In the genomic region with DNA sequence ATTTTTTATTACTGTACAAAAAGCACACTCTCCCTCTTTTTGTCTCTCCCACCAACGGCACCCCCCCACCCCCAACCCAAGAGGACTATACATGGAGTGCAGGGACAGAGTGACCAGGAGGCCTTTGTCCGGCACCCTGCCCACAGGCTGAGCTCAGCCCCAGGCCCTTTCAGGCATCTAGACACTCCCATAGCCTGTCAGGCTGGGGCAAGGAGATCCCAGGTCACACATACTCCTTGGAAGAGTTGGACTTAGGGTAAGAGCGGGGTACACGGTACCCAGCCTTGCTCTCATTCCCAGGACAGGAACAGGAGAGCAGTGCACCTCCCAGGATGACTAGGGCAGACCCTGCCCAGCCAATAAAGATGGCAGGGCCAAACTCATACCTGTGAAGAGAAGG, we compare ENCODE assay signal across 11 cellular contexts. TPM values are rescaled to one million over a fixed set of nuclear protein-coding genes. Genes with fewer than 3 reads are reported as not detected.
DNase-seq lines count a peak whose midpoint lies in the region; FAIRE-seq and TF ChIP-seq lines count a peak whose summit lies in the region.
"Had no signal": no experiment of that assay in that cellular context is flagged by ENCODE, and none has a peak within 500 bp of the region (broad histone marks: within the 10 kb centered on the region; RNA-seq: fewer than 3 reads in every experiment).

No MANE protein-coding gene starts in this region.

- no peak for FAIRE-seq in HTR-8/SVneo (lab: Jason Lieb, UNC)
- FAIRE-seq: TTC549 had no signal

- H3K4me1 ChIP-seq in HUES48 (ENCODE audit: control insufficient read depth, insufficient read depth, low read length) (peaks cover 14% of the 10 kb centered on the region; the same call in 1 of the 2 replicates), mammary epithelial cell (ENCODE audit: insufficient read depth, low read length) (peaks cover 43% of the 10 kb centered on the region), mesendoderm (ENCODE audit: control insufficient read depth, low read depth, low read length) (peaks cover 5% of the 10 kb centered on the region)

- no peak overlapping the region for H3K4me3 Mint-ChIP-seq in activated naive CD4-positive, alpha-beta T cell treated with anti-CD3 and anti-CD28 coated beads for 36 hours

- intact Hi-C loops in mammary epithelial cell (cut with micrococcal nuclease) = no loop called here
- intact Hi-C loops in activated naive CD4-positive, alpha-beta T cell treated with anti-CD3 and anti-CD28 coated beads for 36 hours (cut with micrococcal nuclease) = no loop called here

- no peak overlapping the region for H3K18ac ChIP-seq in mesendoderm (ENCODE audit: low read length)

- no peaks in the 10 kb centered on the region for H3K9me3 Mint-ChIP-seq in activated naive CD4-positive, alpha-beta T cell treated with anti-CD3 and anti-CD28 coated beads for 36 hours

- peaks cover 25% of the 10 kb centered on the region for H3K4me1 Mint-ChIP-seq in activated naive CD4-positive, alpha-beta T cell treated with anti-CD3 and anti-CD28 coated beads for 36 hours (ENCODE audit: low read depth)

- H3K4me3 ChIP-seq in HUES48 (ENCODE audit: low read depth, low read length) (peak overlapping the region; percentile 91), mammary epithelial cell (replicated peaks in 1 of 3; ENCODE audit: insufficient read depth in 1 of 3, low read depth in 2 of 3, low read length in 3 of 3) (no peak overlapping the region), mesendoderm (ENCODE audit: low read length) (no peak overlapping the region)

- H4K8ac ChIP-seq in mesendoderm (ENCODE audit: low read depth, low read length) = no peak overlapping the region

- H3K9ac ChIP-seq in HUES48 (ENCODE audit: low read depth, low read length) (peak overlapping the region; percentile 99; the same call in 1 of the 2 replicates), mammary epithelial cell (ENCODE audit: insufficient read depth, low read length) (no peak overlapping the region), mesendoderm (ENCODE audit: low read length) (peak overlapping the region; percentile 96)

- H3K27ac Mint-ChIP-seq in activated naive CD4-positive, alpha-beta T cell treated with anti-CD3 and anti-CD28 coated beads for 36 hours = no peak overlapping the region

- BruUV-seq in mammary epithelial cell (replicated peaks; lab: Mats Ljungman, UMichigan) = no TSS peak

- WGBS in mammary epithelial cell (ENCODE audit: low coverage, missing lambda C conversion rate) = 42% methylated on average over 2 of the region's 4 CpGs
- WGBS in mesendoderm (ENCODE audit: extremely low coverage, insufficient coverage, low lambda C conversion rate) = no CpG with 5 or more reads among the region's 4 CpGs

- H3K36me3 Mint-ChIP-seq in activated naive CD4-positive, alpha-beta T cell treated with anti-CD3 and anti-CD28 coated beads for 36 hours (ENCODE audit: low read depth) = peaks cover 20% of the 10 kb centered on the region

- H3K79me2 ChIP-seq in mammary epithelial cell (ENCODE audit: insufficient read depth, low read length) (no peaks in the 10 kb centered on the region), mesendoderm (ENCODE audit: control insufficient read depth, insufficient read depth, low read length) (peaks cover 25% of the 10 kb centered on the region)

- H3K79me1 ChIP-seq in mesendoderm (ENCODE audit: low read length) = peaks cover 9% of the 10 kb centered on the region

- peaks cover 21% of the 10 kb centered on the region for H3K27me3 Mint-ChIP-seq in activated naive CD4-positive, alpha-beta T cell treated with anti-CD3 and anti-CD28 coated beads for 36 hours (ENCODE audit: low read depth)

- H2AFZ ChIP-seq in mammary epithelial cell (ENCODE audit: low read depth, low read length) = no peak overlapping the region

- H3K23ac ChIP-seq in mesendoderm (ENCODE audit: low read length) = peak overlapping the region; percentile 68

- H3K4ac ChIP-seq in mesendoderm (ENCODE audit: low read depth, low read length) = no peak overlapping the region

- H2BK15ac ChIP-seq in mesendoderm (replicated peaks; ENCODE audit: low read depth) = no peak overlapping the region

- no peak overlapping the region for H4K5ac ChIP-seq in mesendoderm (ENCODE audit: low read length)

- H4K20me1 ChIP-seq in mammary epithelial cell (ENCODE audit: insufficient read depth, low read length) = no peaks in the 10 kb centered on the region

- peak overlapping the region; percentile 24 for H2AK5ac ChIP-seq in mesendoderm (ENCODE audit: low read length)

- no peak overlapping the region for H2BK120ac ChIP-seq in mesendoderm (ENCODE audit: low read depth, low read length)

- H3K4me2 ChIP-seq in mammary epithelial cell (ENCODE audit: insufficient read depth, low read depth, low read length) (no peak overlapping the region), mesendoderm (ENCODE audit: low read length) (peak overlapping the region; percentile 33)

- dilution Hi-C loops in mammary epithelial cell (cut with HindIII; ENCODE audit: low sequenced_read_pairs) = no loop called here

- no peak for TF ChIP-seq CTCF in 22Rv1 (IDR thresholded peaks at IDR 0.05)
- TF ChIP-seq CTCF in mammary epithelial cell (conservative IDR thresholded peaks at IDR 0.05 in 1 of 2, IDR thresholded peaks at IDR 0.05 in 1 of 2; ENCODE audit: extremely low read depth in 1 of 2, insufficient read depth in 1 of 2, low read depth in 1 of 2, low read length in 2 of 2) = no peak

- H3K27me3 ChIP-seq in HUES48 (ENCODE audit: control insufficient read depth, insufficient read depth, low read length) (no peaks in the 10 kb centered on the region), mammary epithelial cell (ENCODE audit: insufficient read depth, low read length) (no peaks in the 10 kb centered on the region), mesendoderm (ENCODE audit: insufficient read depth, low read length, poor library complexity) (no peaks in the 10 kb centered on the region)

- H3K36me3 ChIP-seq in HUES48 (ENCODE audit: control insufficient read depth, insufficient read depth, low read length) = peaks cover 42% of the 10 kb centered on the region
- peaks cover 2% of the 10 kb centered on the region for H3K36me3 ChIP-seq in mammary epithelial cell (ENCODE audit: insufficient read depth, low read length)
- H3K36me3 ChIP-seq in mesendoderm (ENCODE audit: control insufficient read depth, insufficient read depth, low read length) = peaks cover 2% of the 10 kb centered on the region

- in situ Hi-C loops in mammary epithelial cell (cut with MboI; ENCODE audit: low sequenced_read_pairs in 2 of 2) = no loop called here

- DNase-seq in mammary epithelial cell (no peak), mesendoderm (no peak), SIG-M5 treated with dmso at 0.1 percent for 504 hours (lab: John Stamatoyannopoulos, UW; ENCODE audit: unreplicated experiment) (no peak), T-helper 2 cell (no peak), HTR-8/SVneo (ENCODE audit: insufficient read length, low spot score) (no peak)
- no peak for DNase-seq in activated naive CD4-positive, alpha-beta T cell treated with anti-CD3 and anti-CD28 coated beads for 36 hours
- DNase-seq: activated gamma-delta T cell, hippocampal formation had no signal

- CTCF ChIA-PET in mammary epithelial cell (lab: Charles Lee; ENCODE audit: low non-redundant PET) = no interaction called here
- CTCF ChIA-PET in activated naive CD4-positive, alpha-beta T cell treated with anti-CD3 and anti-CD28 coated beads for 36 hours (lab: Charles Lee) = interaction anchor here (0.7 kb wide), 1 partner anchor 37 kb away, joined by 4 read pairs; no protein-coding TSS in a partner anchor

- H3K9me3 ChIP-seq in HUES48 (ENCODE audit: control insufficient read depth, insufficient read depth, low read length) (no peaks in the 10 kb centered on the region), mammary epithelial cell (replicated peaks; ENCODE audit: insufficient read depth, low read length) (no peaks in the 10 kb centered on the region)

- H2BK5ac ChIP-seq in mesendoderm (ENCODE audit: low read length) = no peak overlapping the region

- peak overlapping the region; percentile 99 for H3K56ac ChIP-seq in mesendoderm (ENCODE audit: low read length)

- H3K27ac ChIP-seq in 22Rv1 (peak overlapping the region; percentile 99), HUES48 (ENCODE audit: low read depth, low read length) (peak overlapping the region; percentile 89), mammary epithelial cell (ENCODE audit: insufficient read depth, low read depth, low read length) (peak overlapping the region; percentile 16), mesendoderm (ENCODE audit: low read depth, low read length) (no peak overlapping the region)

RNA-seq across cellular contexts. Expression of gene CLDN7, which starts 2.1 kb away (rescaled TPM):
- 10 to 100 TPM in 1 of 2 donors, 1 to 10 TPM in 1; 5.0 to 57.8 TPM for total RNA-seq in mammary epithelial cell
- polyA plus RNA-seq in mammary epithelial cell = 10.4 TPM
- polyA minus RNA-seq in mammary epithelial cell = 3.2 TPM
- 99.5 TPM for polyA plus RNA-seq in mesendoderm (2013, experiment 1 of 2)
- polyA plus RNA-seq in mesendoderm (2013, experiment 2 of 2) = 96.9 TPM
- total RNA-seq in activated naive CD4-positive, alpha-beta T cell treated with anti-CD3 and anti-CD28 coated beads for 36 hours = under 1 TPM in 1 of 2 experiments, not detected in 1; 0.40 TPM

RNA-seq across cellular contexts. Expression of gene ELP5, which starts 8.1 kb away (rescaled TPM):
- 10 to 100 TPM; 18.8 to 52.0 TPM for total RNA-seq in mammary epithelial cell
- 39.3 TPM for polyA plus RNA-seq in mammary epithelial cell
- 46.8 TPM for polyA minus RNA-seq in mammary epithelial cell
- 64.0 TPM for polyA plus RNA-seq in mesendoderm (2013, experiment 1 of 2)
- polyA plus RNA-seq in mesendoderm (2013, experiment 2 of 2) = 62.8 TPM
- 10 to 100 TPM; 52.4 to 53.5 TPM for total RNA-seq in activated naive CD4-positive, alpha-beta T cell treated with anti-CD3 and anti-CD28 coated beads for 36 hours

RNA-seq across cellular contexts. Expression of gene CTDNEP1, which starts 8.6 kb away (rescaled TPM):
- total RNA-seq in mammary epithelial cell = 100 to 1,000 TPM in 1 of 2 donors, 10 to 100 TPM in 1; 28.2 to 122 TPM
- 110 TPM for polyA plus RNA-seq in mammary epithelial cell
- 263 TPM for polyA minus RNA-seq in mammary epithelial cell
- polyA plus RNA-seq in mesendoderm (2013, experiment 1 of 2) = 93.7 TPM
- 91.5 TPM for polyA plus RNA-seq in mesendoderm (2013, experiment 2 of 2)
- total RNA-seq in activated naive CD4-positive, alpha-beta T cell treated with anti-CD3 and anti-CD28 coated beads for 36 hours = 100 to 1,000 TPM; 147 to 152 TPM

RNA-seq across cellular contexts. Expression of gene GABARAP, which starts 17.9 kb away (rescaled TPM):
- 100 to 1,000 TPM; 116 to 204 TPM for total RNA-seq in mammary epithelial cell
- polyA plus RNA-seq in mammary epithelial cell = 326 TPM
- polyA minus RNA-seq in mammary epithelial cell = 296 TPM
- polyA plus RNA-seq in mesendoderm (2013, experiment 1 of 2) = 386 TPM
- polyA plus RNA-seq in mesendoderm (2013, experiment 2 of 2) = 384 TPM
- 100 to 1,000 TPM; 137 to 152 TPM for total RNA-seq in activated naive CD4-positive, alpha-beta T cell treated with anti-CD3 and anti-CD28 coated beads for 36 hours

RNA-seq across cellular contexts. Expression of gene PHF23, which starts 20.9 kb away (rescaled TPM):
- total RNA-seq in mammary epithelial cell = 10 to 100 TPM; 36.7 to 53.6 TPM
- 39.8 TPM for polyA plus RNA-seq in mammary epithelial cell
- 26.2 TPM for polyA minus RNA-seq in mammary epithelial cell
- 80.4 TPM for polyA plus RNA-seq in mesendoderm (2013, experiment 1 of 2)
- polyA plus RNA-seq in mesendoderm (2013, experiment 2 of 2) = 80.7 TPM
- total RNA-seq in activated naive CD4-positive, alpha-beta T cell treated with anti-CD3 and anti-CD28 coated beads for 36 hours = 10 to 100 TPM in 1 of 2 experiments, 1 to 10 TPM in 1; 8.4 to 10.0 TPM

Comparison
In these comparisons a context has a peak if more than half of its experiments do, and no peak if none do; other contexts are left out.
1. RNA of gene CLDN7, which starts 2.1 kb away (total RNA-seq): 5.0 to 57.8 TPM in mammary epithelial cell; 0.40 TPM in activated naive CD4-positive, alpha-beta T cell treated with anti-CD3 and anti-CD28 coated beads for 36 hours; every median in the first group is over 4 times any median in the second.